In genomic region chr18:46849007-46849406, GRCh38 we compare ENCODE assay signal across 28 cellular contexts.
"Had no signal": no experiment of that assay in that cellular context is flagged by ENCODE, and none has a peak within 500 bp of the region (broad histone marks: within the 10 kb centered on the region; RNA-seq: fewer than 3 reads in every experiment).

No MANE protein-coding gene starts in this region.

- H3K27me3 Mint-ChIP-seq: progenitor cell of endocrine pancreas; stimulated activated memory B cell treated with anti-CD40 and anti-IgM and Interleukin-4, amounts not matched to agents 10 μg/mL and 1 μg/mL and 100 μg/mL, for 72 hours; stimulated activated naive CD8-positive, alpha-beta T cell treated with anti-CD3 and anti-CD28 coated beads, Interleukin-15, amount 100 ng/mL, for 72 hours; type B pancreatic cell had no signal

- H3K4me1 Mint-ChIP-seq: nephron progenitor cell; neural progenitor cell; stimulated activated memory B cell treated with anti-CD40 and anti-IgM and Interleukin-4, amounts not matched to agents 10 μg/mL and 1 μg/mL and 100 μg/mL, for 72 hours had no signal

- DNase-seq: kidney glomerular epithelial cell; left cardiac atrium; left lung; lower lobe of right lung; mammary epithelial cell; mesenchymal stem cell; natural killer cell; nephron progenitor cell; occipital lobe; right lobe of liver; stimulated activated CD4-positive, alpha-beta T cell treated with anti-CD3 and anti-CD28 coated beads, Interleukin-1b, Interleukin-23, amount 100 ng/mL, for 48 hours; stimulated activated CD4-positive, alpha-beta T cell treated with anti-CD3 and anti-CD28 coated beads, Interleukin-2, amount 100 ng/mL, for 48 hours; stimulated activated CD4-positive, alpha-beta T cell treated with anti-CD3 and anti-CD28 coated beads, Interleukin-4, amount 100 ng/mL, for 4 hours; stimulated activated CD8-positive, alpha-beta memory T cell treated with anti-CD3 and anti-CD28 coated beads, Interleukin-4, amount 100 ng/mL, for 48 hours; stimulated activated naive CD4-positive, alpha-beta T cell treated with Interleukin-2 at 50 U/mL for 16 hours; stimulated activated naive CD8-positive, alpha-beta T cell treated with anti-CD3 and anti-CD28 coated beads, Interleukin-15, amount 100 ng/mL, for 72 hours; substantia nigra; uterus had no signal

- H3K9me3 ChIP-seq: left lung, lower lobe of right lung, neutrophil, right atrium auricular region, right lobe of liver, tibial nerve, uterus had no signal

- H3K27ac Mint-ChIP-seq: natural killer cell; neural progenitor cell; progenitor cell of endocrine pancreas; stimulated activated memory B cell treated with anti-CD40 and anti-IgM and Interleukin-4, amounts not matched to agents 10 μg/mL and 1 μg/mL and 100 μg/mL, for 72 hours; type B pancreatic cell had no signal

- H3K9ac ChIP-seq: neural progenitor cell had no signal

- H3K36me3 ChIP-seq: neural progenitor cell, neutrophil, right lobe of liver, uterus had no signal

- H2AFZ ChIP-seq: hepatocyte, neural progenitor cell had no signal

- H3K4me3 Mint-ChIP-seq: natural killer cell; nephron progenitor cell; neural progenitor cell; stimulated activated memory B cell treated with anti-CD40 and anti-IgM and Interleukin-4, amounts not matched to agents 10 μg/mL and 1 μg/mL and 100 μg/mL, for 72 hours; stimulated activated naive CD8-positive, alpha-beta T cell treated with anti-CD3 and anti-CD28 coated beads, Interleukin-15, amount 100 ng/mL, for 72 hours; type B pancreatic cell had no signal

- H3K27ac ChIP-seq: hepatocyte, left lung, lower lobe of right lung, neural progenitor cell, neutrophil, right atrium auricular region, right lobe of liver, tibial nerve, uterus had no signal

- H3K4me3 ChIP-seq: hepatocyte, left lung, lower lobe of right lung, neural progenitor cell, right atrium auricular region, right lobe of liver, smooth muscle cell, tibial nerve, uterus had no signal

- H3K4me2 ChIP-seq: hepatocyte, neural progenitor cell, smooth muscle cell had no signal

- H3K27me3 ChIP-seq: hepatocyte, left lung, neural progenitor cell, neutrophil, right atrium auricular region, right lobe of liver, tibial nerve, uterus had no signal

- H3K36me3 Mint-ChIP-seq: natural killer cell had no signal

- ATAC-seq: left cardiac atrium; left lung; lower lobe of right lung; natural killer cell; stimulated activated memory B cell treated with anti-CD40 and anti-IgM and Interleukin-4, amounts not matched to agents 10 μg/mL and 1 μg/mL and 100 μg/mL, for 72 hours; stimulated activated naive CD8-positive, alpha-beta T cell treated with anti-CD3 and anti-CD28 coated beads, Interleukin-15, amount 100 ng/mL, for 72 hours had no signal

- FAIRE-seq: keratinocyte had no signal

- H3K9me3 Mint-ChIP-seq: natural killer cell; nephron progenitor cell; neural progenitor cell; stimulated activated memory B cell treated with anti-CD40 and anti-IgM and Interleukin-4, amounts not matched to agents 10 μg/mL and 1 μg/mL and 100 μg/mL, for 72 hours; stimulated activated naive CD8-positive, alpha-beta T cell treated with anti-CD3 and anti-CD28 coated beads, Interleukin-15, amount 100 ng/mL, for 72 hours; type B pancreatic cell had no signal

- H3K4me1 ChIP-seq: left lung, lower lobe of right lung, neural progenitor cell, right atrium auricular region, right lobe of liver, uterus had no signal

- H3K79me2 ChIP-seq: hepatocyte had no signal
